Comparison of ENCODE assay signal across 4 cellular contexts in the genomic region with DNA sequence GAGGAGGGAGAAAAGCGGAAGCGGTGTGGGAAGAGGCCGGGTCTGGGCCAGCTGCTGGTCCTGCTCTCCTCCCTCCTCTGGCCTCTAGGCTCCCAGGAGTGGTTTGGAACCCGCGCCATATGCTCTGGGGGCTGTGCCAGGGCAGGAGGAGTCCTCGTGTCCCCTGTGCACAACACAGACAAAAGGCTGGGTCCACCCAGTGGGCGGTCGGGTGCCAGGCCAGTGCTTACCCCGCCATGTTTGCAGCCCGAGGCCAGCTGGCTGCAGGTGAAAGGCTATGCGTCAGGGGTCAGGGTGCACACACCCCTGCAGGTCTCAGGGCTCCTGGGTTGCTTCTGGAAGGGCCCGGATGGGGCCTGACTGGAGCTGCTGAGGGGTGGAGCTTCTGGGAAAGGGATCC. TPM values are rescaled to one million over a fixed set of nuclear protein-coding genes. Genes with fewer than 3 reads are reported as not detected.
"Had no signal": no experiment of that assay in that cellular context is flagged by ENCODE, and none has a peak within 500 bp of the region (broad histone marks: within the 10 kb centered on the region; RNA-seq: fewer than 3 reads in every experiment).

No MANE protein-coding gene starts in this region.

RNA-seq across cellular contexts. Expression of a gene that starts 14.7 kb away (rescaled TPM):
- total RNA-seq: NCI-H460, OCI-LY7, SJSA1 had no signal
- polyA plus RNA-seq: SK-N-SH had no signal
